11 cellular contexts compared by ENCODE assay signal in the genomic region with DNA sequence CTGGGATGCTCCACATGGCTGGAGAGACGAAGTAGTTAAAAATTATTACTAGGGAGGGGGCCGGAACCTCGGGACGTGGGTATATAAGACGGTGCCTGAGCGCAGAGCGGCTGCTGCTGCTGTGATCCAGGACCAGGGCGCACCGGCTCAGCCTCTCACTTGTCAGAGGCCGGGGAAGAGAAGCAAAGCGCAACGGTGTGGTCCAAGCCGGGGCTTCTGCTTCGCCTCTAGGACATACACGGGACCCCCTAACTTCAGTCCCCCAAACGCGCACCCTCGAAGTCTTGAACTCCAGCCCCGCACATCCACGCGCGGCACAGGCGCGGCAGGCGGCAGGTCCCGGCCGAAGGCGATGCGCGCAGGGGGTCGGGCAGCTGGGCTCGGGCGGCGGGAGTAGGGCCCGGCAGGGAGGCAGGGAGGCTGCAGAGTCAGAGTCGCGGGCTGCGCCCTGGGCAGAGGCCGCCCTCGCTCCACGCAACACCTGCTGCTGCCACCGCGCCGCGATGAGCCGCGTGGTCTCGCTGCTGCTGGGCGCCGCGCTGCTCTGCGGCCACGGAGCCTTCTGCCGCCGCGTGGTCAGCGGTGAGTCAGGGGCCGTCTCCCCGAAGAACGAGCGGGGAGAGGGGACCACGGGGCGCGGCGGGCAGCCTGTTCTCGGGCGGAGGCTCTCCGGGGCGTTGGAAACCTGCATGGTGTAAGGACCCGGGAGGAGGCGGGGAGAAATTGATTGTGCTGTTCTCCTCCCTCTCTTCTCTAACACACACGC. TPM values are rescaled to one million over a fixed set of nuclear protein-coding genes. Genes with fewer than 3 reads are reported as not detected.
DNase-seq lines count a peak whose midpoint lies in the region; ATAC-seq and TF ChIP-seq lines count a peak whose summit lies in the region.
"Had no signal": no experiment of that assay in that cellular context is flagged by ENCODE, and none has a peak within 500 bp of the region (broad histone marks: within the 10 kb centered on the region; RNA-seq: fewer than 3 reads in every experiment).

A gene with protein sequence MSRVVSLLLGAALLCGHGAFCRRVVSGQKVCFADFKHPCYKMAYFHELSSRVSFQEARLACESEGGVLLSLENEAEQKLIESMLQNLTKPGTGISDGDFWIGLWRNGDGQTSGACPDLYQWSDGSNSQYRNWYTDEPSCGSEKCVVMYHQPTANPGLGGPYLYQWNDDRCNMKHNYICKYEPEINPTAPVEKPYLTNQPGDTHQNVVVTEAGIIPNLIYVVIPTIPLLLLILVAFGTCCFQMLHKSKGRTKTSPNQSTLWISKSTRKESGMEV (plus strand): TSS at position 113 of the 766 bp plus-strand sequence. CDS start 391 bp downstream, at position 504.

- TF ChIP-seq CTCF in esophagus squamous epithelium (IDR thresholded peaks at IDR 0.05) (no peak), transverse colon (IDR thresholded peaks at IDR 0.05) (no peak)

- H3K36me3 ChIP-seq in esophagus squamous epithelium (no peaks in the 10 kb centered on the region), transverse colon (no peaks in the 10 kb centered on the region)

- DNase-seq in NCI-H345 (lab: John Stamatoyannopoulos, UW) (peak; percentile 66), NCI-H345 treated with DMSO at 0.1 percent for 48 hours (lab: John Stamatoyannopoulos, UW; ENCODE audit: unreplicated experiment) (no peak), esophagus squamous epithelium (lab: John Stamatoyannopoulos, UW) (no peak), myocyte (ENCODE audit: low read depth) (peak; percentile 47), transverse colon (no peak), GF-D8 (lab: John Stamatoyannopoulos, UW) (no peak)
- DNase-seq: activated CD4-positive, alpha-beta T cell treated with anti-CD3 and anti-CD28 coated beads, Interleukin-2, amount 50 U/mL, for 4 hours; NCI-H510A; stimulated activated CD4-positive, alpha-beta T cell treated with anti-CD3 and anti-CD28 coated beads, Interleukin-15, amount 100 ng/mL, for 24 hours had no signal

- H3K27ac ChIP-seq in esophagus squamous epithelium (no peak within 1 kb of the TSS), transverse colon (no peak within 1 kb of the TSS)

- in situ Hi-C loops in transverse colon (cut with MboI; ENCODE audit: low pct_ligation_motif_present in 1 of 4, low pct_unique_long_range_greater_than_20kb in 1 of 4, low sequenced_read_pairs in 3 of 4): no loop called here

- H3K9me3 ChIP-seq in esophagus squamous epithelium (no peaks in the 10 kb centered on the region), transverse colon (no peaks in the 10 kb centered on the region)

- H3K4me3 ChIP-seq in esophagus squamous epithelium (peak within 1 kb of the TSS; percentile 6 to 58 (median 34)), transverse colon (peak within 1 kb of the TSS in 3 of 4 donors; percentile 2 to 43 (median 25))

- ATAC-seq in GM19467 (IDR thresholded peaks at IDR 0.05; ENCODE audit: unreplicated experiment) (no peak), HG03342 (IDR thresholded peaks at IDR 0.05; ENCODE audit: unreplicated experiment) (no peak)

- WGBS in esophagus squamous epithelium, 2 donors: 2 to 27% methylated on average over 3 to 13 of the region's 72 CpGs
- WGBS in transverse colon (ENCODE audit: low coverage in 1 of 2), 2 donors: 0 to 15% methylated on average over 1 to 63 of the region's 72 CpGs

- intact Hi-C loops in esophagus squamous epithelium (cut with DNase I) (no loop called here), transverse colon (cut with DNase I; ENCODE audit: low total_unique reads) (no loop called here)

- H3K4me1 ChIP-seq in esophagus squamous epithelium (peaks cover 0 to 17% (median 5%) of the 10 kb centered on the region in 3 donors), transverse colon (peaks cover 0 to 5% (median 0%) of the 10 kb centered on the region in 4 donors)

- TF ChIP-seq EP300 in transverse colon (IDR thresholded peaks at IDR 0.05; ENCODE audit: low read depth): no peak

- H3K27me3 ChIP-seq in esophagus squamous epithelium (peaks cover 0 to 34% (median 2%) of the 10 kb centered on the region in 4 donors), transverse colon (peaks cover 36% of the 10 kb centered on the region)

- no peak for TF ChIP-seq POLR2A in esophagus squamous epithelium (IDR thresholded peaks at IDR 0.05)
- no peak for TF ChIP-seq POLR2A in transverse colon (IDR thresholded peaks at IDR 0.05)

RNA-seq across cellular contexts. Expression of the gene that starts here (rescaled TPM):
- total RNA-seq in esophagus squamous epithelium (under 1 TPM in 3 of 4 donors, not detected in 1; 0.15 to 0.57 (median 0.22) TPM), myocyte (0.05 and 0.24 TPM in 2 replicates), transverse colon (under 1 TPM in 2 of 4 donors, not detected in 2; 0.64 to 0.82 TPM)
- 0.10 TPM for polyA plus RNA-seq in myocyte (2012)

Comparison
In these comparisons a context has a peak if more than half of its experiments do, and no peak if none do; other contexts are left out.
1. Peak in DNase-seq in myocyte; RNA of the gene not detected or under 1 TPM.